Comparison of ENCODE assay signal across 25 cellular contexts in genomic region chr2:151569167-151569566, GRCh38.
DNase-seq lines count a peak whose midpoint lies in the region; ATAC-seq and TF ChIP-seq lines count a peak whose summit lies in the region.
"Had no signal": no experiment of that assay in that cellular context is flagged by ENCODE, and none has a peak within 500 bp of the region (broad histone marks: within the 10 kb centered on the region; RNA-seq: fewer than 3 reads in every experiment).

No MANE protein-coding gene starts in this region.

- H3K4me3 ChIP-seq in LNCaP clone FGC (ENCODE audit: low read depth, low read length) (peak overlapping the region; percentile 7; the same call in 1 of the 2 replicates), trophoblast cell (ENCODE audit: low read depth, low read length) (no peak overlapping the region)
- H3K4me3 ChIP-seq: PC-9, SJSA1 had no signal

- no peak overlapping the region for H4K8ac ChIP-seq in trophoblast cell (ENCODE audit: low read depth, low read length)

- H3K4me3 Mint-ChIP-seq in T-helper 2 cell treated with Interferon-gamma antibody and Interleukin-4, amounts not matched to agents 5 μg/mL and 100 μg/mL, for 36 hours, result no peak overlapping the region
- H3K4me3 Mint-ChIP-seq: B cell; CD8-positive, alpha-beta T cell had no signal

- WGBS in trophoblast cell (ENCODE audit: extremely low coverage, insufficient coverage, insufficient read length), result no CpG with 5 or more reads among the region's 8 CpGs

- H3K4me1 Mint-ChIP-seq in T-helper 2 cell treated with Interferon-gamma antibody and Interleukin-4, amounts not matched to agents 5 μg/mL and 100 μg/mL, for 36 hours (ENCODE audit: low read depth), result no peaks in the 10 kb centered on the region
- H3K4me1 Mint-ChIP-seq: B cell had no signal

- DNase-seq in DMS 273 (lab: John Stamatoyannopoulos, UW; ENCODE audit: unreplicated experiment) (peak; percentile 5), DMS 273 treated with DMSO at 0.1 percent for 48 hours (lab: John Stamatoyannopoulos, UW) (no peak), LNCaP clone FGC (ENCODE audit: low read depth) (peak; percentile 91), cerebellar cortex (ENCODE audit: low spot score) (peak; percentile 26), trophoblast cell (peak; percentile 76 to 94), NK-92 (lab: John Stamatoyannopoulos, UW; ENCODE audit: unreplicated experiment) (no peak)
- no peak for DNase-seq in T-helper 2 cell treated with Interferon-gamma antibody and Interleukin-4, amounts not matched to agents 5 μg/mL and 100 μg/mL, for 36 hours (ENCODE audit: low spot score)
- DNase-seq: Caco-2; CD8-positive, alpha-beta T cell; DMS79 treated with DMSO at 0.1 percent for 48 hours; Karpas-422; NCI-H1105; NCI-H1436 treated with DMSO at 0.1 percent for 48 hours; NCI-H187 treated with DMSO at 0.1 percent for 48 hours; NCI-H2171 treated with DMSO at 0.1 percent for 48 hours; NCI-H524 treated with DMSO at 0.1 percent for 48 hours; NCI-H774; NK-92 treated with Interleukin-12 subunit alpha and Interleukin-12 subunit beta, amount 100 ng/mL, for 24 hours; PC-9; Right ventricle myocardium superior had no signal

- H2BK5ac ChIP-seq in trophoblast cell (ENCODE audit: low read depth, low read length, poor library complexity), result no peak overlapping the region

- H4K91ac ChIP-seq in trophoblast cell (ENCODE audit: low read depth, low read length), result no peak overlapping the region

- no peak overlapping the region for H2AFZ ChIP-seq in trophoblast cell (ENCODE audit: insufficient read depth, low read length, poor library complexity)
- H2AFZ ChIP-seq: PC-9 had no signal

- H3K27me3 Mint-ChIP-seq in T-helper 2 cell treated with Interferon-gamma antibody and Interleukin-4, amounts not matched to agents 5 μg/mL and 100 μg/mL, for 36 hours (ENCODE audit: low read depth), result no peaks in the 10 kb centered on the region
- H3K27me3 Mint-ChIP-seq: B cell had no signal

- no peaks in the 10 kb centered on the region for H3K9me3 Mint-ChIP-seq in T-helper 2 cell treated with Interferon-gamma antibody and Interleukin-4, amounts not matched to agents 5 μg/mL and 100 μg/mL, for 36 hours
- H3K9me3 Mint-ChIP-seq: CD8-positive, alpha-beta T cell had no signal

- H2AK5ac ChIP-seq in trophoblast cell (ENCODE audit: low read length), result no peak overlapping the region

- H3K4me1 ChIP-seq in trophoblast cell (ENCODE audit: control insufficient read depth in 1 of 2, insufficient read depth in 2 of 2, low read length in 2 of 2), result no peaks in the 10 kb centered on the region
- H3K4me1 ChIP-seq: Caco-2, SJSA1 had no signal

- no peak overlapping the region for H3K14ac ChIP-seq in trophoblast cell (ENCODE audit: low read length)

- H3K79me1 ChIP-seq in trophoblast cell (ENCODE audit: low read length), result no peaks in the 10 kb centered on the region

- no peaks in the 10 kb centered on the region for H3K27me3 ChIP-seq in trophoblast cell (ENCODE audit: insufficient read depth, low read length)
- H3K27me3 ChIP-seq: SJSA1 had no signal

- H3K23ac ChIP-seq in trophoblast cell (ENCODE audit: low read length), result no peak overlapping the region

- H2BK120ac ChIP-seq in trophoblast cell (ENCODE audit: insufficient read depth, low read length, poor library complexity), result no peak overlapping the region

- H3K79me2 ChIP-seq in trophoblast cell (ENCODE audit: control insufficient read depth, insufficient read depth, low read length, poor library complexity), result no peaks in the 10 kb centered on the region

- H3K18ac ChIP-seq in trophoblast cell (ENCODE audit: low read length), result no peak overlapping the region

- no peak overlapping the region for H3K27ac Mint-ChIP-seq in T-helper 2 cell treated with Interferon-gamma antibody and Interleukin-4, amounts not matched to agents 5 μg/mL and 100 μg/mL, for 36 hours
- H3K27ac Mint-ChIP-seq: B cell; CD8-positive, alpha-beta T cell had no signal

- H3K9me3 ChIP-seq in trophoblast cell (ENCODE audit: insufficient read depth, low read depth, low read length), result no peaks in the 10 kb centered on the region
- H3K9me3 ChIP-seq: Caco-2, SJSA1 had no signal

- no peaks in the 10 kb centered on the region for H3K36me3 Mint-ChIP-seq in T-helper 2 cell treated with Interferon-gamma antibody and Interleukin-4, amounts not matched to agents 5 μg/mL and 100 μg/mL, for 36 hours (ENCODE audit: low read depth)
- H3K36me3 Mint-ChIP-seq: CD8-positive, alpha-beta T cell had no signal

- H3K36me3 ChIP-seq in trophoblast cell (ENCODE audit: control insufficient read depth in 1 of 2, insufficient read depth in 2 of 2, low read length in 2 of 2), result no peaks in the 10 kb centered on the region
- H3K36me3 ChIP-seq: SJSA1 had no signal

- H4K12ac ChIP-seq in trophoblast cell (ENCODE audit: low read depth, low read length), result no peak overlapping the region

- ATAC-seq in HG03280 (IDR thresholded peaks at IDR 0.05; ENCODE audit: unreplicated experiment), result no peak
- ATAC-seq: CD8-positive, alpha-beta T cell had no signal

- H2BK12ac ChIP-seq in trophoblast cell (ENCODE audit: low read length), result no peak overlapping the region

- no peak overlapping the region for H3K27ac ChIP-seq in trophoblast cell (ENCODE audit: low read depth, low read length)
- H3K27ac ChIP-seq: 22Rv1, C4-2B, PC-9, SJSA1 had no signal

- no peak for TF ChIP-seq CTCF in LNCaP clone FGC (IDR thresholded peaks at IDR 0.05; ENCODE audit: control insufficient read depth, extremely low read depth, insufficient read depth)

- no peak overlapping the region for H3K4me2 ChIP-seq in trophoblast cell (ENCODE audit: low read length)
- H3K4me2 ChIP-seq: PC-9 had no signal

- no peak overlapping the region for H3K9ac ChIP-seq in trophoblast cell (ENCODE audit: low read length)

- H3K4ac ChIP-seq in trophoblast cell (ENCODE audit: low read depth, low read length), result no peak overlapping the region

Comparison
In these comparisons a context has a peak if more than half of its experiments do, and no peak if none do; other contexts are left out.
1. DNase-seq: peak in DMS 273 (single experiment), LNCaP clone FGC (single experiment), cerebellar cortex (single experiment) and trophoblast cell (2 of 2); none in DMS 273 treated with DMSO at 0.1 percent for 48 hours (single experiment), T-helper 2 cell treated with Interferon-gamma antibody and Interleukin-4, amounts not matched to agents 5 μg/mL and 100 μg/mL, for 36 hours (single experiment) and NK-92 (single experiment).